Comparison of ENCODE assay signal across 23 cellular contexts in the genomic region with DNA sequence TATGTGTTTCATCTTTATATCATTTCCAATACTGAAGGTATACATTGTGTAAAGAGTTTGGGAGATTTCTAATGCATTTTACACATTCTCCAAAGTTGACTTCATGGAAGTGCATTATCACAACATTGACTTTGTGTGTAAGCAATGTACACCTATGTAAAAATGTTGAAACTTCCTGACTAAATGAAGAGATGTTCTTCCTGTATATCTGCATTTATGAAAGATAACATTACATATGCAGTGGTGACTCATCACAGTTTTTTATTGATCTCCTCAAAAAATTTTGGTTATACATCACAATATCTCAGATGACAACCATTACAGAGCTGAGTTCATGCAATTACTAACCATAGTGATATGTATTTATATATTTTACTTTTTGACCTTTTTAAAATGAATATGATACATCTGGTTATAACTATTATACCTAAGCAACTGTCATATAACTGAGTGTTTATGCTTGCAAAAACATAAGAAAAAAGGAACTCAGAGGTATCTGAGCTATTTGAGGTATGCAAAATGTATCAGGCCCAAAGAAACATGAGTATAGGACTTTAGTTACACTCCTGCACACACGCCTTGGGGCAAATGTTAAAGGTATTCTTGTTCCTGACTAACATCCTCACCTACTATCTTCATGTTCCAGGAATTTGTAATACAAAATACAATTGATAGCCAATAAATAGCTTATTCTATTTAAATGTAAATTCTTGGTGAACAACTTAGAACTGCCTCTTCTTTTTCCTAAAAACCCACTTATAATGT.
A peak's percentile ranks its signal among the peaks of the same experiment; 100 is the strongest.
DNase-seq lines count a peak whose midpoint lies in the region; ATAC-seq, FAIRE-seq and TF ChIP-seq lines count a peak whose summit lies in the region.
"Had no signal": no experiment of that assay in that cellular context is flagged by ENCODE, and none has a peak within 500 bp of the region (broad histone marks: within the 10 kb centered on the region; RNA-seq: fewer than 3 reads in every experiment).

No MANE protein-coding gene starts in this region.

- no peak overlapping the region for H2AFZ ChIP-seq in trophoblast cell (ENCODE audit: insufficient read depth, low read length, poor library complexity)
- H2AFZ ChIP-seq: GM23248 had no signal

- H4K8ac ChIP-seq in trophoblast cell (ENCODE audit: low read depth, low read length), result no peak overlapping the region

- POLR2A ChIA-PET in A549 (lab: Yijun Ruan, JAX), result no interaction called here

- DNase-seq in A549 (ENCODE audit: low read depth in 1 of 2, low spot score in 1 of 2), result no peak
- DNase-seq in bronchial epithelial cell (ENCODE audit: low read depth), result peak; percentile 2
- DNase-seq in mesothelial cell of epicardium (ENCODE audit: low spot score in 2 of 2, unreplicated experiment in 2 of 2), result no peak
- peak; percentile 71 to 96 for DNase-seq in trophoblast cell
- DNase-seq in NCI-H1417 treated with DMSO at 0.1 percent for 48 hours (lab: John Stamatoyannopoulos, UW), result no peak
- no peak for DNase-seq in coronary artery (ENCODE audit: low spot score)
- DNase-seq in medulla oblongata (ENCODE audit: extremely low spot score), result no peak
- DNase-seq: 8988T; Caco-2; CD4-positive, CD25-positive, alpha-beta regulatory T cell; CD8-positive, alpha-beta T cell; DMS 273 treated with DMSO at 0.1 percent for 48 hours; DMS79; GDM1; GM23248; H7; HCEC 1CT had no signal

- H4K91ac ChIP-seq in trophoblast cell (ENCODE audit: low read depth, low read length), result no peak overlapping the region

- ATAC-seq in A549, result no peak
- ATAC-seq: CD8-positive, alpha-beta T cell; GM12878 had no signal

- no peak for TF ChIP-seq CTCF in A549 (IDR thresholded peaks at IDR 0.05)
- no peak for TF ChIP-seq CTCF in bronchial epithelial cell (IDR thresholded peaks at IDR 0.05; ENCODE audit: insufficient read depth, low read length, severe bottlenecking)
- no peak for TF ChIP-seq CTCF in mesothelial cell of epicardium (IDR thresholded peaks at IDR 0.05; ENCODE audit: unreplicated experiment)
- no peak for TF ChIP-seq CTCF in coronary artery (IDR thresholded peaks at IDR 0.05)

- no peaks in the 10 kb centered on the region for H3K27me3 ChIP-seq in bronchial epithelial cell (ENCODE audit: control insufficient read depth, insufficient read depth, low read length)
- H3K27me3 ChIP-seq in trophoblast cell (ENCODE audit: insufficient read depth, low read length), result no peaks in the 10 kb centered on the region
- H3K27me3 ChIP-seq: BLaER1 had no signal

- H3K79me2 ChIP-seq in trophoblast cell (ENCODE audit: control insufficient read depth, insufficient read depth, low read length, poor library complexity), result no peaks in the 10 kb centered on the region

- H3K79me1 ChIP-seq in trophoblast cell (ENCODE audit: low read length), result no peaks in the 10 kb centered on the region

- H3K9me3 Mint-ChIP-seq in mesothelial cell of epicardium, result peaks cover 34% of the 10 kb centered on the region

- H3K27ac ChIP-seq in A549 (no peak overlapping the region), trophoblast cell (ENCODE audit: low read depth, low read length) (no peak overlapping the region), coronary artery (no peak overlapping the region)
- H3K27ac ChIP-seq: BLaER1, C4-2B, GM23248 had no signal

- H2BK5ac ChIP-seq in trophoblast cell (ENCODE audit: low read depth, low read length, poor library complexity), result no peak overlapping the region

- H3K9ac ChIP-seq in trophoblast cell (ENCODE audit: low read length), result no peak overlapping the region
- H3K9ac ChIP-seq: BLaER1, GM23248 had no signal

- CTCF ChIA-PET in A549 (lab: Yijun Ruan, JAX), result no interaction called here

- TF ChIP-seq EP300 in A549 (IDR thresholded peaks at IDR 0.05), result no peak

- H3K9me3 ChIP-seq in A549 (no peaks in the 10 kb centered on the region), trophoblast cell (ENCODE audit: insufficient read depth, low read depth, low read length) (no peaks in the 10 kb centered on the region)
- H3K9me3 ChIP-seq: BLaER1, Caco-2 had no signal

- no peak overlapping the region for H3K4me3 Mint-ChIP-seq in mesothelial cell of epicardium
- H3K4me3 Mint-ChIP-seq: B cell; CD4-positive, CD25-positive, alpha-beta regulatory T cell; CD8-positive, alpha-beta T cell had no signal

- no peak for TF ChIP-seq POLR2A in A549 (IDR thresholded peaks at IDR 0.05; ENCODE audit: low read length)

- H3K4ac ChIP-seq in trophoblast cell (ENCODE audit: low read depth, low read length), result no peak overlapping the region

- peak overlapping the region; percentile 6 for H3K27ac Mint-ChIP-seq in mesothelial cell of epicardium
- H3K27ac Mint-ChIP-seq: B cell; CD4-positive, CD25-positive, alpha-beta regulatory T cell; CD8-positive, alpha-beta T cell had no signal

- WGBS in A549 (ENCODE audit: missing lambda C conversion rate), result 0% methylated on average over 1 of the region's 1 CpG
- WGBS in trophoblast cell (ENCODE audit: extremely low coverage, insufficient coverage, insufficient read length), result no CpG with 5 or more reads among the region's 1 CpG

- H2BK120ac ChIP-seq in trophoblast cell (ENCODE audit: insufficient read depth, low read length, poor library complexity), result no peak overlapping the region

- no peak overlapping the region for H2AK5ac ChIP-seq in trophoblast cell (ENCODE audit: low read length)

- H3K36me3 ChIP-seq in bronchial epithelial cell (ENCODE audit: control insufficient read depth, insufficient read depth, low read length) (no peaks in the 10 kb centered on the region), trophoblast cell (ENCODE audit: control insufficient read depth in 1 of 2, insufficient read depth in 2 of 2, low read length in 2 of 2) (no peaks in the 10 kb centered on the region)
- H3K36me3 ChIP-seq: BLaER1 had no signal

- no peak overlapping the region for H3K14ac ChIP-seq in trophoblast cell (ENCODE audit: low read length)

- no peak overlapping the region for H2BK12ac ChIP-seq in trophoblast cell (ENCODE audit: low read length)

- no peak overlapping the region for H4K12ac ChIP-seq in trophoblast cell (ENCODE audit: low read depth, low read length)

- TF ChIP-seq RAD21 in A549 (conservative IDR thresholded peaks at IDR 0.05 in 1 of 2, IDR thresholded peaks at IDR 0.05 in 1 of 2), result no peak

- no peak overlapping the region for H3K18ac ChIP-seq in trophoblast cell (ENCODE audit: low read length)

- H3K4me3 ChIP-seq in A549 (no peak overlapping the region), bronchial epithelial cell (ENCODE audit: low read depth, low read length) (no peak overlapping the region), trophoblast cell (ENCODE audit: low read depth, low read length) (no peak overlapping the region), coronary artery (no peak overlapping the region)
- H3K4me3 ChIP-seq: BLaER1, GM12878, GM23248 had no signal

- H3K27me3 Mint-ChIP-seq in mesothelial cell of epicardium (ENCODE audit: low read depth), result no peaks in the 10 kb centered on the region
- H3K27me3 Mint-ChIP-seq: B cell; CD4-positive, CD25-positive, alpha-beta regulatory T cell had no signal

- H3K4me1 Mint-ChIP-seq in mesothelial cell of epicardium, result peaks cover 7% of the 10 kb centered on the region
- H3K4me1 Mint-ChIP-seq: B cell; CD4-positive, CD25-positive, alpha-beta regulatory T cell had no signal

- H3K36me3 Mint-ChIP-seq in mesothelial cell of epicardium, result peaks cover 10% of the 10 kb centered on the region
- H3K36me3 Mint-ChIP-seq: CD4-positive, CD25-positive, alpha-beta regulatory T cell; CD8-positive, alpha-beta T cell had no signal

- H3K23ac ChIP-seq in trophoblast cell (ENCODE audit: low read length), result no peak overlapping the region

- H3K4me1 ChIP-seq in A549, result no peaks in the 10 kb centered on the region
- no peaks in the 10 kb centered on the region for H3K4me1 ChIP-seq in trophoblast cell (ENCODE audit: control insufficient read depth in 1 of 2, insufficient read depth in 2 of 2, low read length in 2 of 2)
- H3K4me1 ChIP-seq: BLaER1, Caco-2 had no signal

- H3K4me2 ChIP-seq in A549, result no peak overlapping the region
- no peak overlapping the region for H3K4me2 ChIP-seq in trophoblast cell (ENCODE audit: low read length)
- H3K4me2 ChIP-seq: BLaER1 had no signal

- FAIRE-seq in A549 (lab: Jason Lieb, UNC) (no peak), bronchial epithelial cell (lab: Jason Lieb, UNC) (no peak)
- FAIRE-seq: GM12878, GM19239, H1 had no signal

TF ChIP-seq in A549, 52 proteins besides CTCF, POLR2A, EP300 and RAD21:
- TF ChIP-seq FOSL2 (IDR thresholded peaks at IDR 0.05) (no peak), FOSL2 (CRISPR knock-in tag; IDR thresholded peaks at IDR 0.05) (peak; percentile 12; the same call in 1 of the 2 replicates), HOXA7 (CRISPR knock-in tag; IDR thresholded peaks at IDR 0.05) (no peak)
TF ChIP-seq in A549: peak in this region for 1.

Comparison
In these comparisons a context has a peak if more than half of its experiments do, and no peak if none do; other contexts are left out.
1. DNase-seq: peak in bronchial epithelial cell (single experiment) and trophoblast cell (2 of 2); none in A549 (0 of 2), mesothelial cell of epicardium (0 of 2), NCI-H1417 treated with DMSO at 0.1 percent for 48 hours (single experiment), coronary artery (single experiment) and medulla oblongata (single experiment).